ENCODE assay signal across 21 cellular contexts in genomic region chr20:62761058-62761758, GRCh38. TPM values are rescaled to one million over a fixed set of nuclear protein-coding genes. Genes with fewer than 3 reads are reported as not detected.
DNase-seq lines count a peak whose midpoint lies in the region; ATAC-seq and TF ChIP-seq lines count a peak whose summit lies in the region.
"Had no signal": no experiment of that assay in that cellular context is flagged by ENCODE, and none has a peak within 500 bp of the region (broad histone marks: within the 10 kb centered on the region; RNA-seq: fewer than 3 reads in every experiment).

No MANE protein-coding gene starts in this region.

- in situ Hi-C loops in transverse colon (cut with MboI; ENCODE audit: low pct_ligation_motif_present in 1 of 4, low pct_unique_long_range_greater_than_20kb in 1 of 4, low sequenced_read_pairs in 3 of 4): no loop called here

- no peak for TF ChIP-seq EP300 in transverse colon (IDR thresholded peaks at IDR 0.05; ENCODE audit: low read depth)

- H3K4me1 ChIP-seq in left ventricle myocardium inferior (no peaks in the 10 kb centered on the region), muscle layer of colon (ENCODE audit: insufficient read depth, low read length) (peaks cover 17% of the 10 kb centered on the region), transverse colon (peaks cover 0 to 22% (median 8%) of the 10 kb centered on the region in 4 donors)
- H3K4me1 ChIP-seq: breast epithelium, gastrocnemius medialis, thyroid gland had no signal

- TF ChIP-seq POLR2A in transverse colon (IDR thresholded peaks at IDR 0.05): no peak

- H3K36me3 ChIP-seq in left ventricle myocardium inferior (no peaks in the 10 kb centered on the region), muscle layer of colon (ENCODE audit: insufficient read depth, low read length) (no peaks in the 10 kb centered on the region), transverse colon (no peaks in the 10 kb centered on the region)
- H3K36me3 ChIP-seq: breast epithelium, gastrocnemius medialis, left lung, thyroid gland had no signal

- ATAC-seq in Right ventricle myocardium superior (ENCODE audit: poor library complexity): no peak
- ATAC-seq: activated T-cell treated with anti-CD3 and anti-CD28 coated beads, Interleukin-2, amount 50 U/mL, for 72 hours; gastrocnemius medialis; left lung; stimulated activated naive B cell treated with anti-CD40 and anti-IgM and Interleukin-4, amounts not matched to agents 10 μg/mL and 1 μg/mL and 100 μg/mL, for 72 hours had no signal

- H3K9me3 ChIP-seq in left ventricle myocardium inferior (replicated peaks): peaks cover 9% of the 10 kb centered on the region
- H3K9me3 ChIP-seq in muscle layer of colon (ENCODE audit: low read length): no peaks in the 10 kb centered on the region
- no peaks in the 10 kb centered on the region for H3K9me3 ChIP-seq in transverse colon
- H3K9me3 ChIP-seq: breast epithelium, gastrocnemius medialis, left lung, thyroid gland had no signal

- intact Hi-C loops in Right ventricle myocardium superior (cut with DNase I): no loop called here
- intact Hi-C loops in left ventricle myocardium inferior (cut with micrococcal nuclease): loop anchor here (10.0 kb wide), 1 partner anchor 66 kb away; no protein-coding TSS in a partner anchor
- intact Hi-C loops in transverse colon (cut with DNase I; ENCODE audit: low total_unique reads): no loop called here

- H3K9ac ChIP-seq in muscle layer of colon (ENCODE audit: low read length): no peak overlapping the region

- DNase-seq in Right ventricle myocardium superior: peak; percentile 44
- no peak for DNase-seq in left ventricle myocardium inferior
- peak; percentile 17 for DNase-seq in cerebellar cortex (ENCODE audit: low spot score)
- no peak for DNase-seq in transverse colon
- DNase-seq in AG08396 (ENCODE audit: low spot score): no peak
- no peak for DNase-seq in stimulated activated naive CD4-positive, alpha-beta T cell (lab: John Stamatoyannopoulos, UW)
- DNase-seq in NOMO-1 treated with DMSO at 0.1 percent for 48 hours (lab: John Stamatoyannopoulos, UW; ENCODE audit: unreplicated experiment): no peak
- DNase-seq: activated T-cell treated with anti-CD3 and anti-CD28 coated beads, Interleukin-2, amount 50 U/mL, for 72 hours; DMS53; gastrocnemius medialis; NCI-H187; NCI-H446; NK-92 treated with Interleukin-12 subunit alpha and Interleukin-12 subunit beta, amount 100 ng/mL, for 24 hours; SHP77 treated with DMSO at 0.1 percent for 48 hours; stimulated activated naive B cell treated with anti-CD40 and anti-IgM and Interleukin-4, amounts not matched to agents 10 μg/mL and 1 μg/mL and 100 μg/mL, for 72 hours; thyroid gland had no signal

- H3K27ac ChIP-seq in left ventricle myocardium inferior (replicated peaks): no peak overlapping the region
- H3K27ac ChIP-seq in muscle layer of colon (ENCODE audit: low read depth, low read length): peak overlapping the region; percentile 72
- H3K27ac ChIP-seq in transverse colon: peak overlapping the region in 3 of 4 donors; percentile 52 to 74 (median 55)
- H3K27ac ChIP-seq: C4-2B, gastrocnemius medialis, left lung, thyroid gland had no signal

- no peak overlapping the region for H3K4me3 ChIP-seq in left ventricle myocardium inferior
- H3K4me3 ChIP-seq in muscle layer of colon (ENCODE audit: low read depth in 1 of 2, low read length in 2 of 2): no peak overlapping the region
- H3K4me3 ChIP-seq in transverse colon: no peak overlapping the region
- H3K4me3 ChIP-seq: breast epithelium, gastrocnemius medialis, left lung, thyroid gland had no signal

- 55% methylated on average over 22 of the region's 22 CpGs; no CpG with 5 or more reads in 1 of the 2 donors for WGBS in transverse colon (ENCODE audit: low coverage in 1 of 2), 2 donors

- H3K27me3 ChIP-seq in left ventricle myocardium inferior (ENCODE audit: low read depth) (peaks cover 87% of the 10 kb centered on the region), muscle layer of colon (ENCODE audit: control insufficient read depth in 1 of 2, insufficient read depth in 2 of 2, low read length in 2 of 2) (peaks cover 0 to 5% of the 10 kb centered on the region in 2 donors), transverse colon (peaks cover 21% of the 10 kb centered on the region)
- H3K27me3 ChIP-seq: thyroid gland had no signal

- TF ChIP-seq CTCF in left ventricle myocardium inferior (IDR thresholded peaks at IDR 0.05; ENCODE audit: borderline replicate concordance) (no peak), transverse colon (IDR thresholded peaks at IDR 0.05) (no peak)

RNA-seq across cellular contexts. Expression of gene MRGBP, which starts 35.1 kb away (rescaled TPM):
- 10.2 TPM for total RNA-seq in Right ventricle myocardium superior
- total RNA-seq in left ventricle myocardium inferior: 9.8 TPM
- 10 to 100 TPM; 10.8 to 13.0 (median 11.9) TPM for total RNA-seq in transverse colon

RNA-seq across cellular contexts. Expression of gene OGFR, which starts 43.4 kb away (rescaled TPM):
- 17.8 TPM for total RNA-seq in Right ventricle myocardium superior
- 19.2 TPM for total RNA-seq in left ventricle myocardium inferior
- 100 to 1,000 TPM in 1 of 4 donors, 10 to 100 TPM in 3; 55.2 to 137 (median 71.1) TPM for total RNA-seq in transverse colon

RNA-seq across cellular contexts. Expression of gene NTSR1, which starts 52.6 kb away (rescaled TPM):
- total RNA-seq in Right ventricle myocardium superior (not detected), left ventricle myocardium inferior (not detected), transverse colon (10 to 100 TPM in 1 of 4 donors, 1 to 10 TPM in 3; 1.5 to 23.9 (median 4.7) TPM)
- total RNA-seq: activated T-cell treated with anti-CD3 and anti-CD28 coated beads, Interleukin-2, amount 50 U/mL, for 72 hours; epithelial cell of proximal tubule had no signal

RNA-seq across cellular contexts. Expression of gene COL9A3, which starts 55.6 kb away (rescaled TPM):
- total RNA-seq in Right ventricle myocardium superior (2.7 TPM), left ventricle myocardium inferior (2.1 TPM), transverse colon (100 to 1,000 TPM in 1 of 4 donors, 10 to 100 TPM in 1, 1 to 10 TPM in 2; 6.0 to 223 (median 8.0) TPM)

Comparison
In these comparisons a context has a peak if more than half of its experiments do, and no peak if none do; other contexts are left out.
1. DNase-seq: peak in Right ventricle myocardium superior (single experiment) and cerebellar cortex (single experiment); none in left ventricle myocardium inferior (single experiment), transverse colon (single experiment), AG08396 (single experiment), stimulated activated naive CD4-positive, alpha-beta T cell (0 of 6) and NOMO-1 treated with DMSO at 0.1 percent for 48 hours (single experiment).